Comparison of ENCODE assay signal across 12 cellular contexts in genomic region chr17:20555135-20556010, GRCh38. TPM values are rescaled to one million over a fixed set of nuclear protein-coding genes. Genes with fewer than 3 reads are reported as not detected.
A peak's percentile ranks its signal among the peaks of the same experiment; 100 is the strongest.
DNase-seq lines count a peak whose midpoint lies in the region; ATAC-seq, FAIRE-seq and TF ChIP-seq lines count a peak whose summit lies in the region.
"Not testable (repeated sequence)": the region's sequence is repeated elsewhere in the genome, so short reads cannot be mapped to it uniquely, and the experiment has no call there.
"Had no signal": no experiment of that assay in that cellular context is flagged by ENCODE, and none has a peak within 500 bp of the region (broad histone marks: within the 10 kb centered on the region; RNA-seq: fewer than 3 reads in every experiment).

No MANE protein-coding gene starts in this region.

- TF ChIP-seq EP300 in A549 (IDR thresholded peaks at IDR 0.05) = not testable (repeated sequence)

- not testable (repeated sequence) for H3K9me3 Mint-ChIP-seq in T-cell; activated T-cell treated with anti-CD3 and anti-CD28 coated beads, Interleukin-2, amount 50 U/mL, for 4 hours; central memory CD8-positive, alpha-beta T cell; memory B cell

- H3K27ac ChIP-seq in A549 = not testable (repeated sequence)

- intact Hi-C loops in left ventricle myocardium superior (cut with micrococcal nuclease); sciatic nerve (cut with DNase I): not testable (repeated sequence)

- FAIRE-seq in A549 (lab: Jason Lieb, UNC) = not testable (repeated sequence)

- H3K4me2 ChIP-seq in A549 = not testable (repeated sequence)

- H3K4me1 ChIP-seq in A549 = not testable (repeated sequence)

- ATAC-seq in A549 = peak; percentile 28 to 61
- peak in 3 of 4 experiments; percentile 42 to 67 (median 66) for ATAC-seq in T-cell (replicated peaks in 1 of 4)
- ATAC-seq in activated T-cell treated with anti-CD3 and anti-CD28 coated beads, Interleukin-2, amount 50 U/mL, for 4 hours = peak; percentile 32 to 68
- peak; percentile 75 for ATAC-seq in central memory CD8-positive, alpha-beta T cell (replicated peaks; ENCODE audit: extremely low read depth, poor library complexity, severe bottlenecking)
- ATAC-seq in left ventricle myocardium superior = peak; percentile 41
- peak; percentile 100 for ATAC-seq in memory B cell (ENCODE audit: low read depth)
- peak; percentile 78 for ATAC-seq in sciatic nerve

- H3K4me3 Mint-ChIP-seq in T-cell; activated T-cell treated with anti-CD3 and anti-CD28 coated beads, Interleukin-2, amount 50 U/mL, for 4 hours; central memory CD8-positive, alpha-beta T cell; memory B cell: not testable (repeated sequence)

- POLR2A ChIA-PET in A549 (lab: Yijun Ruan, JAX); T-cell (lab: Charles Lee): not testable (repeated sequence)

- H3K36me3 Mint-ChIP-seq in T-cell; activated T-cell treated with anti-CD3 and anti-CD28 coated beads, Interleukin-2, amount 50 U/mL, for 4 hours (ENCODE audit: insufficient read depth); central memory CD8-positive, alpha-beta T cell (ENCODE audit: insufficient read depth); memory B cell: not testable (repeated sequence)

- DNase-seq in A549 (ENCODE audit: low read depth in 1 of 2, low spot score in 1 of 2); T-cell; activated T-cell treated with anti-CD3 and anti-CD28 coated beads, Interleukin-2, amount 50 U/mL, for 4 hours; central memory CD8-positive, alpha-beta T cell (ENCODE audit: low spot score in 2 of 2); left ventricle myocardium superior; sciatic nerve (ENCODE audit: low spot score): not testable (repeated sequence)
- peak in 1 of 2 donors; percentile 11 for DNase-seq in memory B cell (ENCODE audit: low spot score in 2 of 2)
- DNase-seq in ureter (ENCODE audit: low spot score) = peak; percentile 26

- H3K27me3 Mint-ChIP-seq in T-cell; activated T-cell treated with anti-CD3 and anti-CD28 coated beads, Interleukin-2, amount 50 U/mL, for 4 hours (ENCODE audit: low read depth); memory B cell: not testable (repeated sequence)
- H3K27me3 Mint-ChIP-seq in central memory CD8-positive, alpha-beta T cell = peaks cover 14% of the 10 kb centered on the region

- not testable (repeated sequence) for H3K4me3 ChIP-seq in A549

- TF ChIP-seq POLR2A in A549 (IDR thresholded peaks at IDR 0.05; ENCODE audit: low read length) = not testable (repeated sequence)

- CTCF ChIA-PET in A549 (lab: Yijun Ruan, JAX); T-cell (lab: Charles Lee): not testable (repeated sequence)

- TF ChIP-seq CTCF in A549 (IDR thresholded peaks at IDR 0.05) = not testable (repeated sequence)

- 70% methylated on average over 10 of the region's 20 CpGs for WGBS in A549 (ENCODE audit: missing lambda C conversion rate)

- not testable (repeated sequence) for H3K27ac Mint-ChIP-seq in T-cell; central memory CD8-positive, alpha-beta T cell (ENCODE audit: low read depth); memory B cell

- not testable (repeated sequence) for TF ChIP-seq RAD21 in A549 (conservative IDR thresholded peaks at IDR 0.05 in 1 of 2, IDR thresholded peaks at IDR 0.05 in 1 of 2)

- H3K4me1 Mint-ChIP-seq in T-cell; activated T-cell treated with anti-CD3 and anti-CD28 coated beads, Interleukin-2, amount 50 U/mL, for 4 hours (ENCODE audit: low read depth); central memory CD8-positive, alpha-beta T cell; memory B cell: not testable (repeated sequence)

- H3K9me3 ChIP-seq in A549 = not testable (repeated sequence)

RNA-seq across cellular contexts. Expression of gene CDRT15L2, which starts 24.2 kb away (rescaled TPM):
- not detected in 2 replicates for polyA plus RNA-seq in A549 (2011; rRNA removed)
- polyA plus RNA-seq in A549 (2012; cell fraction: cytosol; rRNA removed) = not detected in 2 replicates
- not detected in 2 replicates for polyA plus RNA-seq in A549 (2012; cell fraction: nucleus; rRNA removed)
- not detected in 3 replicates for polyA plus RNA-seq in A549 (2017; fragmentation: RNase III; extraction: RNeasy Plus Mini Kit Qiagen cat#74134 plus additional on column Dnase treatment)
- not detected in 2 replicates for polyA minus RNA-seq in A549 (2011; rRNA and poly(A)+ RNA removed)
- not detected for total RNA-seq in T-cell
- not detected for total RNA-seq in activated T-cell treated with anti-CD3 and anti-CD28 coated beads, Interleukin-2, amount 50 U/mL, for 4 hours
- not detected for total RNA-seq in left ventricle myocardium superior
- total RNA-seq in sciatic nerve = not detected
- not detected for total RNA-seq in ureter
- total RNA-seq: G401, H7, PC-9 had no signal
- polyA plus RNA-seq: AG04450 had no signal

Comparison
In these comparisons a context has a peak if more than half of its experiments do, and no peak if none do; other contexts are left out.
1. ATAC-seq: peak in every context shown above with its lines; median percentile 100 in memory B cell; 78 in sciatic nerve; 75 in central memory CD8-positive, alpha-beta T cell; 66 in T-cell; 50 in activated T-cell treated with anti-CD3 and anti-CD28 coated beads, Interleukin-2, amount 50 U/mL, for 4 hours; 44 in A549; 41 in left ventricle myocardium superior.